In genomic region chr5:66958126-66958983, GRCh38 we compare ENCODE assay signal across 10 cellular contexts.
DNase-seq lines count a peak whose midpoint lies in the region; ATAC-seq and TF ChIP-seq lines count a peak whose summit lies in the region.
"Had no signal": no experiment of that assay in that cellular context is flagged by ENCODE, and none has a peak within 500 bp of the region (broad histone marks: within the 10 kb centered on the region; RNA-seq: fewer than 3 reads in every experiment).

No MANE protein-coding gene starts in this region.

- H3K27ac Mint-ChIP-seq in Caco-2 (ENCODE audit: unreplicated experiment) = no peak overlapping the region

- peak overlapping the region in 3 of 4 donors; percentile 14 to 49 (median 15) for H3K4me3 ChIP-seq in adrenal gland
- H3K4me3 ChIP-seq in parathyroid adenoma (ENCODE audit: low read depth, low read length) = no peak overlapping the region
- H3K4me3 ChIP-seq in effector memory CD4-positive, alpha-beta T cell (ENCODE audit: insufficient read depth, low read depth, low read length, poor library complexity, severe bottlenecking) = no peak overlapping the region
- H3K4me3 ChIP-seq in Caco-2 (ENCODE audit: low read depth, low read length) = no peak overlapping the region

- H3K4me1 Mint-ChIP-seq in Caco-2 (ENCODE audit: low read depth, unreplicated experiment) = peaks cover 8% of the 10 kb centered on the region

- peak in 1 of 2 donors; percentile 24 for TF ChIP-seq POLR2A in adrenal gland (IDR thresholded peaks at IDR 0.05)

- peaks cover 33% of the 10 kb centered on the region for H3K79me2 ChIP-seq in parathyroid adenoma

- POLR2A ChIA-PET in HEK293T (lab: Yijun Ruan, JAX) (no interaction called here), Caco-2 (lab: Charles Lee) (no interaction called here)

- H3K27me3 ChIP-seq in adrenal gland (no peaks in the 10 kb centered on the region), parathyroid adenoma (ENCODE audit: control insufficient read depth, insufficient read depth, low read length) (no peaks in the 10 kb centered on the region), Caco-2 (replicated peaks; ENCODE audit: control insufficient read depth, insufficient read depth, low read length) (no peaks in the 10 kb centered on the region; the same call in 1 of the 2 replicates)
- H3K27me3 ChIP-seq in effector memory CD4-positive, alpha-beta T cell (replicated peaks; ENCODE audit: control insufficient read depth, insufficient read depth, low read length, poor library complexity, severe bottlenecking) = no peaks in the 10 kb centered on the region

- intact Hi-C loops in adrenal gland (cut with DNase I) (no loop called here), Right ventricle myocardium superior (cut with DNase I) (no loop called here), Caco-2 (cut with micrococcal nuclease; ENCODE audit: unreplicated experiment) (no loop called here)

- peak overlapping the region in 4 of 5 donors; percentile 29 to 81 (median 60) for H3K27ac ChIP-seq in adrenal gland
- peak overlapping the region; percentile 11 for H3K27ac ChIP-seq in parathyroid adenoma
- no peak overlapping the region for H3K27ac ChIP-seq in effector memory CD4-positive, alpha-beta T cell (ENCODE audit: insufficient read depth, low read length, poor library complexity, severe bottlenecking)

- peak overlapping the region; percentile 34 for H3K4me2 ChIP-seq in parathyroid adenoma (ENCODE audit: low read length)

- CTCF ChIA-PET in HEK293T (lab: Yijun Ruan, JAX) (interaction anchor here (2.2 kb wide), 1 partner anchor 11 kb away, joined by 5 read pairs; no protein-coding TSS in a partner anchor), Caco-2 (lab: Charles Lee) (no interaction called here)

- BruUV-seq in Caco-2 (replicated peaks; lab: Mats Ljungman, UMichigan) = no TSS peak

- H3K4me1 ChIP-seq in adrenal gland (replicated peaks in 1 of 2) (peaks cover 16 to 24% of the 10 kb centered on the region in 2 donors), parathyroid adenoma (peaks cover 13% of the 10 kb centered on the region), Caco-2 (peaks cover 21% of the 10 kb centered on the region; the same call in 1 of the 2 replicates)
- H3K4me1 ChIP-seq in effector memory CD4-positive, alpha-beta T cell (ENCODE audit: control insufficient read depth, insufficient read depth, low read length, poor library complexity, severe bottlenecking) = no peaks in the 10 kb centered on the region

- no peak overlapping the region for H3K4me3 Mint-ChIP-seq in Caco-2 (ENCODE audit: unreplicated experiment)

- DNase-seq in Ammon's horn (ENCODE audit: low spot score) = peak; percentile 46
- DNase-seq in adrenal gland = peak in 3 of 7 donors; percentile 10 to 25 (median 22)
- no peak for DNase-seq in Right ventricle myocardium superior
- DNase-seq in HEK293T (ENCODE audit: extremely low spot score) = no peak
- DNase-seq in T-helper 9 cell = no peak
- no peak for DNase-seq in effector memory CD4-positive, alpha-beta T cell
- DNase-seq in Caco-2 = no peak
- DNase-seq: activated effector memory CD4-positive, alpha-beta T cell treated with Interleukin-2 at 50 U/mL for 16 hours; KG1 had no signal

- no peaks in the 10 kb centered on the region for H3K9me3 Mint-ChIP-seq in Caco-2 (ENCODE audit: unreplicated experiment)

- H3K36me3 Mint-ChIP-seq in Caco-2 (ENCODE audit: insufficient read depth, unreplicated experiment) = no peaks in the 10 kb centered on the region

- H3K9ac ChIP-seq in parathyroid adenoma = no peak overlapping the region

- H3K9me3 ChIP-seq in adrenal gland (replicated peaks in 1 of 3) (no peaks in the 10 kb centered on the region), parathyroid adenoma (ENCODE audit: control insufficient read depth, low read length) (no peaks in the 10 kb centered on the region), Caco-2 (no peaks in the 10 kb centered on the region)
- no peaks in the 10 kb centered on the region for H3K9me3 ChIP-seq in effector memory CD4-positive, alpha-beta T cell (ENCODE audit: control insufficient read depth, low read length)

- H2AFZ ChIP-seq in parathyroid adenoma = peak overlapping the region; percentile 2

- TF ChIP-seq CTCF in adrenal gland (IDR thresholded peaks at IDR 0.05) (no peak), parathyroid adenoma (IDR thresholded peaks at IDR 0.05) (no peak), Caco-2 (IDR thresholded peaks at IDR 0.05; ENCODE audit: insufficient read depth in 1 of 2, low read depth in 1 of 2, low read length in 1 of 2, severe bottlenecking in 1 of 2, unreplicated experiment in 1 of 2) (no peak)

- ATAC-seq in Right ventricle myocardium superior (ENCODE audit: poor library complexity) = peak; percentile 69

- H3K27me3 Mint-ChIP-seq in Caco-2 (ENCODE audit: insufficient read depth, unreplicated experiment) = no peaks in the 10 kb centered on the region

- no peaks in the 10 kb centered on the region for H3K36me3 ChIP-seq in adrenal gland (replicated peaks in 1 of 2)
- H3K36me3 ChIP-seq in parathyroid adenoma (ENCODE audit: control insufficient read depth, insufficient read depth, low read length) = no peaks in the 10 kb centered on the region
- no peaks in the 10 kb centered on the region for H3K36me3 ChIP-seq in effector memory CD4-positive, alpha-beta T cell (ENCODE audit: control insufficient read depth, insufficient read depth, low read length)
- no peaks in the 10 kb centered on the region for H3K36me3 ChIP-seq in Caco-2 (ENCODE audit: control insufficient read depth, insufficient read depth, low read length)

- WGBS in adrenal gland, 4 donors = 33 to 51% (median 40%) methylated on average over 10 of the region's 10 CpGs

TF ChIP-seq in HEK293T, 16 proteins besides CTCF, POLR2A, EP300 and RAD21:
- TF ChIP-seq ELF4 (IDR thresholded peaks at IDR 0.05) (no peak), ZNF384 (IDR thresholded peaks at IDR 0.05) (no peak; the same call in 1 of the 2 replicates), LEF1 (IDR thresholded peaks at IDR 0.05; ENCODE audit: borderline replicate concordance) (no peak), SUZ12 (IDR thresholded peaks at IDR 0.05) (no peak), ARNT (IDR thresholded peaks at IDR 0.05) (no peak), HDGF (IDR thresholded peaks at IDR 0.05; ENCODE audit: borderline replicate concordance) (no peak), FOXM1 (IDR thresholded peaks at IDR 0.05; ENCODE audit: borderline replicate concordance) (no peak), NFRKB (IDR thresholded peaks at IDR 0.05) (no peak), FOXA1 (IDR thresholded peaks at IDR 0.05) (no peak), SP1 (IDR thresholded peaks at IDR 0.05) (no peak), TARDBP (IDR thresholded peaks at IDR 0.05) (no peak), BHLHE40 (IDR thresholded peaks at IDR 0.05; ENCODE audit: borderline replicate concordance) (no peak), CTBP1 (IDR thresholded peaks at IDR 0.05; ENCODE audit: borderline replicate concordance) (no peak), L3MBTL2 (conservative IDR thresholded peaks at IDR 0.05) (no peak), FOXK2 (IDR thresholded peaks at IDR 0.05) (no peak)
- TF ChIP-seq, protein P1, sequence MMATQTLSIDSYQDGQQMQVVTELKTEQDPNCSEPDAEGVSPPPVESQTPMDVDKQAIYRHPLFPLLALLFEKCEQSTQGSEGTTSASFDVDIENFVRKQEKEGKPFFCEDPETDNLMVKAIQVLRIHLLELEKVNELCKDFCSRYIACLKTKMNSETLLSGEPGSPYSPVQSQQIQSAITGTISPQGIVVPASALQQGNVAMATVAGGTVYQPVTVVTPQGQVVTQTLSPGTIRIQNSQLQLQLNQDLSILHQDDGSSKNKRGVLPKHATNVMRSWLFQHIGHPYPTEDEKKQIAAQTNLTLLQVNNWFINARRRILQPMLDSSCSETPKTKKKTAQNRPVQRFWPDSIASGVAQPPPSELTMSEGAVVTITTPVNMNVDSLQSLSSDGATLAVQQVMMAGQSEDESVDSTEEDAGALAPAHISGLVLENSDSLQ (IDR thresholded peaks at IDR 0.05) = no peak

Comparison
In these comparisons a context has a peak if more than half of its experiments do, and no peak if none do; other contexts are left out.
1. H3K4me3 ChIP-seq: peak in adrenal gland (3 of 4); none in parathyroid adenoma (single experiment), effector memory CD4-positive, alpha-beta T cell (single experiment) and Caco-2 (single experiment).